In the genomic region with DNA sequence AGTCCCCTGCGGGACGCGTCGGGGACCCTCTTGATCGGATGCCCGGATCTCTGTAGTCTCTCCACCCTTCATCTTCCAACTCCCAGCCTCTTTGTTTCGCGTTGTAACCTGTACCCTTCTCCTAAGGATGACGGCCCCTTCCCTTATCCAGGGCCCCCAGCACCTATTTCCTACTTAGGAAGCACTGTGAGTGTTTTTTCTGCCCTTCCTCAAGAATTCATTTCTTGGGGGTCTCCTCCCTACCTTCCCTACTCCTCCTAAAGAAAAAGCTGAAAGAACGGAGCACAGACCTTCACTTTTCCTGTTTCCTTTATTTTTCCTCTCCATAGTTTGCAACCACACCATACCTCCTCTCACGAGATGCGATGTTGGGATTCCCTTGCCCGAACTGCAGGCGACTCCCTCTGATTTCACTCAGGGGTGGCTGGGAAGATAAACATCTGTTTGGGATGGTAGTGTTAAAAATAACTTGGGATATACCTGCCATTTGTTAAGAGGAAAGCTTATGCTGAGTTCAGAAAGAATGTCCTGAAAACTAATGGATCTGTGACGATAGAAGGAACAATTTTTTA, we compare ENCODE assay signal across 2 cellular contexts.
TF ChIP-seq lines count a peak whose summit lies in the region.

No MANE protein-coding gene starts in this region.

TF ChIP-seq in HCT116, 20 proteins besides CTCF, POLR2A, EP300 and RAD21:
- TF ChIP-seq SP1 (IDR thresholded peaks at IDR 0.05; ENCODE audit: low read depth) (no peak), YY1 (IDR thresholded peaks at IDR 0.05; ENCODE audit: extremely low read depth, insufficient replicate concordance, low read depth, low read length) (no peak), ATF3 (IDR thresholded peaks at IDR 0.05) (no peak), CBX3 (IDR thresholded peaks at IDR 0.05; ENCODE audit: low read depth) (no peak), TCF7L2 (IDR thresholded peaks at IDR 0.05; ENCODE audit: borderline replicate concordance, extremely low read depth, insufficient read depth, insufficient read length) (no peak), ZFX (IDR thresholded peaks at IDR 0.05) (no peak)
TF ChIP-seq in HCT116: peak in this region for 0.

TF ChIP-seq in K562, 482 proteins besides CTCF, POLR2A, EP300 and RAD21:
- no peak for TF ChIP-seq BCL6 (CRISPR knock-in tag; IDR thresholded peaks at IDR 0.05)
- no peak for TF ChIP-seq POLR2AphosphoS2 (IDR thresholded peaks at IDR 0.05; ENCODE audit: low read length)
- TF ChIP-seq ZNF23 (CRISPR knock-in tag; IDR thresholded peaks at IDR 0.05): no peak
- 0 out of 2 replicates have a peak, but pooled peaks have one; percentile 9 for TF ChIP-seq ETV1 (tag; conservative IDR thresholded peaks at IDR 0.05; ENCODE audit: low read depth)
- no peak for TF ChIP-seq MYC (IDR thresholded peaks at IDR 0.05; ENCODE audit: low read depth, low read length)
- no peak for TF ChIP-seq MYC (CRISPR knock-in tag; IDR thresholded peaks at IDR 0.05; ENCODE audit: borderline replicate concordance, low read depth)
- no peak for TF ChIP-seq E2F3 (CRISPR knock-in tag; IDR thresholded peaks at IDR 0.05)
- no peak for TF ChIP-seq SNIP1 (IDR thresholded peaks at IDR 0.05; ENCODE audit: low read depth)
